In genomic region chr2:2639251-2640139, GRCh38 we compare ENCODE assay signal across 27 cellular contexts.
DNase-seq lines count a peak whose midpoint lies in the region; ATAC-seq and TF ChIP-seq lines count a peak whose summit lies in the region.
"Had no signal": no experiment of that assay in that cellular context is flagged by ENCODE, and none has a peak within 500 bp of the region (broad histone marks: within the 10 kb centered on the region; RNA-seq: fewer than 3 reads in every experiment).

No MANE protein-coding gene starts in this region.

- H3K9me2 ChIP-seq in neural cell (ENCODE audit: insufficient read depth, low read length) = no peaks in the 10 kb centered on the region

- intact Hi-C loops in Right ventricle myocardium superior (cut with DNase I) = no loop called here
- intact Hi-C loops in cardiac septum (cut with DNase I) = loop anchor here (10.0 kb wide), 1 partner anchor 215 kb away; no protein-coding TSS in a partner anchor

- no peak overlapping the region for H3K27ac ChIP-seq in right atrium auricular region
- H3K27ac ChIP-seq in coronary artery = no peak overlapping the region
- H3K27ac ChIP-seq in neural cell (ENCODE audit: low read length) = peak overlapping the region; percentile 12
- H3K27ac ChIP-seq in effector memory CD4-positive, alpha-beta T cell (ENCODE audit: insufficient read depth, low read length, poor library complexity, severe bottlenecking) = no peak overlapping the region
- H3K27ac ChIP-seq: adrenal gland, body of pancreas, heart right ventricle, testis had no signal

- no peaks in the 10 kb centered on the region for H4K20me1 ChIP-seq in neural cell (ENCODE audit: insufficient read depth)

- H3K27me3 ChIP-seq in right atrium auricular region (no peaks in the 10 kb centered on the region), neural cell (ENCODE audit: insufficient read depth, low read depth, low read length) (no peaks in the 10 kb centered on the region)
- no peaks in the 10 kb centered on the region for H3K27me3 ChIP-seq in effector memory CD4-positive, alpha-beta T cell (replicated peaks; ENCODE audit: control insufficient read depth, insufficient read depth, low read length, poor library complexity, severe bottlenecking)
- H3K27me3 ChIP-seq: adrenal gland, body of pancreas, testis had no signal

- ATAC-seq in Right ventricle myocardium superior (ENCODE audit: poor library complexity) = no peak
- ATAC-seq: body of pancreas, PC-3, Right ventricle myocardium inferior, sciatic nerve had no signal

- no peaks in the 10 kb centered on the region for H3K9me3 ChIP-seq in right atrium auricular region
- no peaks in the 10 kb centered on the region for H3K9me3 ChIP-seq in neural cell (ENCODE audit: low read length)
- no peaks in the 10 kb centered on the region for H3K9me3 ChIP-seq in effector memory CD4-positive, alpha-beta T cell (ENCODE audit: control insufficient read depth, low read length)
- H3K9me3 ChIP-seq: adrenal gland, body of pancreas, heart right ventricle, testis had no signal

- no peaks in the 10 kb centered on the region for H3K4me1 ChIP-seq in right atrium auricular region
- no peaks in the 10 kb centered on the region for H3K4me1 ChIP-seq in effector memory CD4-positive, alpha-beta T cell (ENCODE audit: control insufficient read depth, insufficient read depth, low read length, poor library complexity, severe bottlenecking)
- H3K4me1 ChIP-seq: adrenal gland, body of pancreas, heart right ventricle, testis had no signal

- H3K4me3 ChIP-seq in right atrium auricular region (no peak overlapping the region), coronary artery (no peak overlapping the region), neural cell (ENCODE audit: low read length) (no peak overlapping the region)
- H3K4me3 ChIP-seq in effector memory CD4-positive, alpha-beta T cell (ENCODE audit: insufficient read depth, low read depth, low read length, poor library complexity, severe bottlenecking) = no peak overlapping the region
- H3K4me3 ChIP-seq: adrenal gland, body of pancreas, heart right ventricle, testis had no signal

- H3F3A ChIP-seq in neural cell (ENCODE audit: insufficient read depth, low read length, poor library complexity, severe bottlenecking) = no peaks in the 10 kb centered on the region

- no peaks in the 10 kb centered on the region for H3K79me2 ChIP-seq in neural cell (replicated peaks; ENCODE audit: insufficient read depth, low read length)

- peak overlapping the region; percentile 5 for H2AFZ ChIP-seq in neural cell (ENCODE audit: low read depth, low read length)

- TF ChIP-seq CTCF in right atrium auricular region (IDR thresholded peaks at IDR 0.05) (no peak), coronary artery (IDR thresholded peaks at IDR 0.05) (no peak), neural cell (IDR thresholded peaks at IDR 0.05; ENCODE audit: poor library complexity, severe bottlenecking) (no peak)

- peak; percentile 46 for DNase-seq in right atrium auricular region (ENCODE audit: low spot score)
- DNase-seq in Right ventricle myocardium superior = no peak
- peak; percentile 55 for DNase-seq in coronary artery (ENCODE audit: low spot score)
- DNase-seq in COLO668 (lab: John Stamatoyannopoulos, UW; ENCODE audit: unreplicated experiment) = no peak
- no peak for DNase-seq in cardiac septum (ENCODE audit: low spot score)
- DNase-seq in effector memory CD4-positive, alpha-beta T cell = no peak
- DNase-seq in activated CD8-positive, alpha-beta memory T cell treated with anti-CD3 and anti-CD28 coated beads, Interleukin-2, amount 50 U/mL, for 48 hours = no peak
- DNase-seq: activated CD4-positive, alpha-beta T cell treated with anti-CD3 and anti-CD28 coated beads, Interleukin-2, amount 10 ng/mL, durations not matched to agents 7 days and 5 days; activated naive CD4-positive, alpha-beta T cell; activated T-cell treated with anti-CD3 and anti-CD28 coated beads, Interleukin-2, amount 50 U/mL, for 48 hours; adrenal gland; body of pancreas; COR-L47; effector CD8-positive, alpha-beta T cell; heart right ventricle; mammary epithelial cell; NCI-H1092; NCI-H2081; nephron progenitor cell; NK-92 treated with Interleukin-12 subunit alpha and Interleukin-12 subunit beta, amount 100 ng/mL, for 24 hours; PC-3; stimulated activated CD4-positive, alpha-beta T cell treated with anti-CD3 and anti-CD28 coated beads, Interleukin-15, amount 100 ng/mL, for 24 hours; stimulated activated naive CD4-positive, alpha-beta T cell; testis had no signal

- TF ChIP-seq EP300 in neural cell (conservative IDR thresholded peaks at IDR 0.05; ENCODE audit: poor library complexity, severe bottlenecking) = no peak

- peak overlapping the region; percentile 29 for H3K9ac ChIP-seq in neural cell (ENCODE audit: low read length)

- TF ChIP-seq RAD21 in neural cell (conservative IDR thresholded peaks at IDR 0.05) = no peak

- no peak overlapping the region for H3K4me2 ChIP-seq in neural cell (ENCODE audit: low read length)

- no peaks in the 10 kb centered on the region for H3K36me3 ChIP-seq in right atrium auricular region
- no peaks in the 10 kb centered on the region for H3K36me3 ChIP-seq in neural cell (ENCODE audit: insufficient read depth, low read length)
- no peaks in the 10 kb centered on the region for H3K36me3 ChIP-seq in effector memory CD4-positive, alpha-beta T cell (ENCODE audit: control insufficient read depth, insufficient read depth, low read length)
- H3K36me3 ChIP-seq: adrenal gland, heart right ventricle had no signal

TF ChIP-seq in neural cell, 6 proteins besides CTCF, POLR2A, EP300 and RAD21:
- TF ChIP-seq POLR2AphosphoS5 (IDR thresholded peaks at IDR 0.05) = no peak
- TF ChIP-seq TAF1 (IDR thresholded peaks at IDR 0.05; ENCODE audit: low read depth) = no peak

Comparison
In these comparisons a context has a peak if more than half of its experiments do, and no peak if none do; other contexts are left out.
1. DNase-seq: peak in right atrium auricular region (single experiment) and coronary artery (single experiment); none in Right ventricle myocardium superior (single experiment), COLO668 (single experiment), cardiac septum (single experiment), effector memory CD4-positive, alpha-beta T cell (0 of 3) and activated CD8-positive, alpha-beta memory T cell treated with anti-CD3 and anti-CD28 coated beads, Interleukin-2, amount 50 U/mL, for 48 hours (single experiment).